Comparison of ENCODE assay signal across 1 cellular context in the genomic region with DNA sequence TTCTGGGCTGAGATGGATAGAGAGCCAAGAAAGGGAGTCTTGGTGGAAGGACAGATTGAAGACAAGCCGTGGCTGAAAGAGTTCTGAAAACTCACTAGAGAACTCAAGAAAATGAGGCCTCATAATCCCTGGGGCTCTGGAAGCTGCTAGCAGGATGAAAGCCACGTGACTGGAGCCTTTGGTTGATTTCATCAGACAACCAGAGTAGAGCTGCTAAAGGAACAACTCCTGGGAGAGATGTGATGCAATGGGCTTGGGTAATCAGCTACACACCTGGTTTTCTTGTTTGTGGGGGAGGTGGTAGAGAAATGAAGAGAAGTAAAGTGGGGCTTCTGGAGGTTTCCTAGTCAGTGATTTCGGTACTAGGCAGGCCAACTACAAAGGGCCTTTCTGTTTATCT.
TF ChIP-seq lines count a peak whose summit lies in the region.

No MANE protein-coding gene starts in this region.

TF ChIP-seq in liver, 16 proteins besides CTCF, POLR2A, EP300 and RAD21 (continued from another document):
- TF ChIP-seq, protein P1, sequence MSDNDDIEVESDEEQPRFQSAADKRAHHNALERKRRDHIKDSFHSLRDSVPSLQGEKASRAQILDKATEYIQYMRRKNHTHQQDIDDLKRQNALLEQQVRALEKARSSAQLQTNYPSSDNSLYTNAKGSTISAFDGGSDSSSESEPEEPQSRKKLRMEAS (IDR thresholded peaks at IDR 0.05): peak; percentile 67
- TF ChIP-seq JUND (IDR thresholded peaks at IDR 0.05) (peak in 1 of 2 donors; percentile 46), YY1 (IDR thresholded peaks at IDR 0.05) (peak; percentile 66), FOXA1 (IDR thresholded peaks at IDR 0.05) (no peak), RXRA (IDR thresholded peaks at IDR 0.05) (peak in 1 of 2 donors; percentile 47), REST (IDR thresholded peaks at IDR 0.05) (no peak), NR2F2 (IDR thresholded peaks at IDR 0.05) (no peak), HNF4A (conservative IDR thresholded peaks at IDR 0.05) (peak; percentile 29 to 54), EGR1 (IDR thresholded peaks at IDR 0.05; ENCODE audit: low read depth in 2 of 2) (no peak), GABPA (IDR thresholded peaks at IDR 0.05 in 1 of 2, conservative IDR thresholded peaks at IDR 0.05 in 1 of 2) (peak in 1 of 2 donors; percentile 44), HNF4G (IDR thresholded peaks at IDR 0.05) (no peak)
- TF ChIP-seq, protein P2, sequence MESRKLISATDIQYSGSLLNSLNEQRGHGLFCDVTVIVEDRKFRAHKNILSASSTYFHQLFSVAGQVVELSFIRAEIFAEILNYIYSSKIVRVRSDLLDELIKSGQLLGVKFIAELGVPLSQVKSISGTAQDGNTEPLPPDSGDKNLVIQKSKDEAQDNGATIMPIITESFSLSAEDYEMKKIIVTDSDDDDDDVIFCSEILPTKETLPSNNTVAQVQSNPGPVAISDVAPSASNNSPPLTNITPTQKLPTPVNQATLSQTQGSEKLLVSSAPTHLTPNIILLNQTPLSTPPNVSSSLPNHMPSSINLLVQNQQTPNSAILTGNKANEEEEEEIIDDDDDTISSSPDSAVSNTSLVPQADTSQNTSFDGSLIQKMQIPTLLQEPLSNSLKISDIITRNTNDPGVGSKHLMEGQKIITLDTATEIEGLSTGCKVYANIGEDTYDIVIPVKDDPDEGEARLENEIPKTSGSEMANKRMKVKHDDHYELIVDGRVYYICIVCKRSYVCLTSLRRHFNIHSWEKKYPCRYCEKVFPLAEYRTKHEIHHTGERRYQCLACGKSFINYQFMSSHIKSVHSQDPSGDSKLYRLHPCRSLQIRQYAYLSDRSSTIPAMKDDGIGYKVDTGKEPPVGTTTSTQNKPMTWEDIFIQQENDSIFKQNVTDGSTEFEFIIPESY (IDR thresholded peaks at IDR 0.05): peak; percentile 49
